In the genomic region with DNA sequence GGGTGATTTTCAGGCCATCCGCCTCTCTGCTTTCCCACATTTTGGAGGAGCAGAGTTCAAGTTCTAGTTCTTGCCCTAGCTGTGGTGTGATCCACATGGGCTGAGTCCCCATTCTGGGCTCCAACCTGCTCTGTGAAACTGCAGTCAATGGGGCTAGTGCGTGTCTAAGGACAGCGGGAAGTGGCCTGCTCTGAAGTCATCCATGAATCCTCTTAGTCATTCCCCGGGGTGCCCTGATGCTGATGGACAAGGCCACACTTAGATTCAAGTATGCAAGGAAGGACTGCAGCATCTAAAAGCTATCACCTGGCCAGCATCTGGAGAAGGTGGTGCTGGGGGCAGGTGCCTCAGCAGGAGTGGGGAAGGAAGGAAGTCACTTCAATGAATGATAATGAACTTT, we compare ENCODE assay signal across 16 cellular contexts.
"Had no signal": no experiment of that assay in that cellular context is flagged by ENCODE, and none has a peak within 500 bp of the region (broad histone marks: within the 10 kb centered on the region; RNA-seq: fewer than 3 reads in every experiment).

No MANE protein-coding gene starts in this region.

- H3K4me1 ChIP-seq: upper lobe of left lung had no signal

- DNase-seq: activated CD4-positive, alpha-beta T cell treated with anti-CD3 and anti-CD28 coated beads for 48 hours; activated CD8-positive, alpha-beta memory T cell treated with anti-CD3 and anti-CD28 coated beads for 24 hours; activated naive CD4-positive, alpha-beta T cell treated with anti-CD3 and anti-CD28 coated beads, Interleukin-2, amount 50 U/mL, for 16 hours; effector memory CD8-positive, alpha-beta T cell; erythroblast; nephron progenitor cell; retina; stimulated activated naive B cell treated with anti-CD40 and anti-IgM and Interleukin-4, amounts not matched to agents 10 μg/mL and 1 μg/mL and 100 μg/mL, for 72 hours; substantia nigra; T-cell; WERI-Rb-1 had no signal

- H3K27me3 Mint-ChIP-seq: stimulated activated naive B cell treated with anti-CD40 and anti-IgM and Interleukin-4, amounts not matched to agents 10 μg/mL and 1 μg/mL and 100 μg/mL, for 72 hours had no signal

- H3K9me3 Mint-ChIP-seq: activated T-helper 2 cell treated with anti-CD3 and anti-CD28 coated beads, Interferon-gamma antibody, Interleukin-2, Interleukin-4, amounts not matched to agents 10 μg/mL and 5 μg/mL and 100 μg/mL, durations not matched to agents 14 hours and 24 hours and 36 hours; brain; central memory CD8-positive, alpha-beta T cell; effector memory CD8-positive, alpha-beta T cell; nephron progenitor cell; T-cell had no signal

- H3K36me3 ChIP-seq: ovary, upper lobe of left lung, WERI-Rb-1 had no signal

- H3K27ac Mint-ChIP-seq: activated T-helper 2 cell treated with anti-CD3 and anti-CD28 coated beads, Interferon-gamma antibody, Interleukin-2, Interleukin-4, amounts not matched to agents 10 μg/mL and 5 μg/mL and 100 μg/mL, durations not matched to agents 14 hours and 24 hours and 36 hours; effector memory CD8-positive, alpha-beta T cell; nephron progenitor cell; stimulated activated naive B cell treated with anti-CD40 and anti-IgM and Interleukin-4, amounts not matched to agents 10 μg/mL and 1 μg/mL and 100 μg/mL, for 72 hours; T-cell had no signal

- H3K27ac ChIP-seq: ovary, upper lobe of left lung, WERI-Rb-1 had no signal

- H3K27me3 ChIP-seq: ovary, upper lobe of left lung had no signal

- H3K36me3 Mint-ChIP-seq: brain; stimulated activated naive B cell treated with anti-CD40 and anti-IgM and Interleukin-4, amounts not matched to agents 10 μg/mL and 1 μg/mL and 100 μg/mL, for 72 hours; T-cell had no signal

- H3K4me3 Mint-ChIP-seq: central memory CD8-positive, alpha-beta T cell; effector memory CD8-positive, alpha-beta T cell; nephron progenitor cell; stimulated activated naive B cell treated with anti-CD40 and anti-IgM and Interleukin-4, amounts not matched to agents 10 μg/mL and 1 μg/mL and 100 μg/mL, for 72 hours; T-cell had no signal

- H3K4me1 Mint-ChIP-seq: central memory CD8-positive, alpha-beta T cell; stimulated activated naive B cell treated with anti-CD40 and anti-IgM and Interleukin-4, amounts not matched to agents 10 μg/mL and 1 μg/mL and 100 μg/mL, for 72 hours had no signal

- H3K4me3 ChIP-seq: ovary, upper lobe of left lung had no signal

- ATAC-seq: effector memory CD8-positive, alpha-beta T cell; stimulated activated naive B cell treated with anti-CD40 and anti-IgM and Interleukin-4, amounts not matched to agents 10 μg/mL and 1 μg/mL and 100 μg/mL, for 72 hours; T-cell had no signal

- H3K9me3 ChIP-seq: ovary, upper lobe of left lung had no signal
